In genomic region chrX:25004485-25005032, GRCh38 we compare ENCODE assay signal across 16 cellular contexts. TPM values are rescaled to one million over a fixed set of nuclear protein-coding genes. Genes with fewer than 3 reads are reported as not detected.
DNase-seq lines count a peak whose midpoint lies in the region; ATAC-seq and TF ChIP-seq lines count a peak whose summit lies in the region.
"Had no signal": no experiment of that assay in that cellular context is flagged by ENCODE, and none has a peak within 500 bp of the region (broad histone marks: within the 10 kb centered on the region; RNA-seq: fewer than 3 reads in every experiment).

No MANE protein-coding gene starts in this region.

- H3K27ac ChIP-seq in fibroblast of lung (ENCODE audit: insufficient read depth, low read length) = no peak overlapping the region
- H3K27ac ChIP-seq: BLaER1 had no signal

- TF ChIP-seq CTCF in AG04449 (IDR thresholded peaks at IDR 0.05; ENCODE audit: insufficient read depth, low read length, missing control alignments) = no peak
- TF ChIP-seq CTCF in fibroblast of lung (conservative IDR thresholded peaks at IDR 0.05 in 1 of 2, IDR thresholded peaks at IDR 0.05 in 1 of 2; ENCODE audit: low read depth in 1 of 2, low read length in 2 of 2) = no peak
- no peak for TF ChIP-seq CTCF in osteocyte (IDR thresholded peaks at IDR 0.05)

- no peaks in the 10 kb centered on the region for H3K36me3 ChIP-seq in fibroblast of lung (ENCODE audit: control insufficient read depth, insufficient read depth, low read length)
- H3K36me3 ChIP-seq: BLaER1 had no signal

- H3K27me3 Mint-ChIP-seq in IgD-negative memory B cell (peaks cover 37% of the 10 kb centered on the region), osteocyte (ENCODE audit: unreplicated experiment) (peaks cover 65% of the 10 kb centered on the region)

- POLR2A ChIA-PET in AG04449 (lab: Yijun Ruan, JAX) = no interaction called here

- no peaks in the 10 kb centered on the region for H3K79me2 ChIP-seq in fibroblast of lung (ENCODE audit: control insufficient read depth, insufficient read depth, low read length)

- H3K4me3 Mint-ChIP-seq in IgD-negative memory B cell (peak overlapping the region; percentile 32 to 60 (median 40)), osteocyte (ENCODE audit: unreplicated experiment) (peak overlapping the region; percentile 60)

- CTCF ChIA-PET in AG04449 (lab: Yijun Ruan, JAX) = interaction anchor here (1.1 kb wide), 1 partner anchor 139 kb away, joined by 3 read pairs; no protein-coding TSS in a partner anchor

- H3K9me3 Mint-ChIP-seq in IgD-negative memory B cell (peaks cover 0 to 3% (median 0%) of the 10 kb centered on the region in 3 donors), osteocyte (ENCODE audit: unreplicated experiment) (no peaks in the 10 kb centered on the region)
- H3K9me3 Mint-ChIP-seq: effector memory CD8-positive, alpha-beta T cell had no signal

- no peaks in the 10 kb centered on the region for H4K20me1 ChIP-seq in fibroblast of lung (ENCODE audit: control insufficient read depth, extremely low read depth, insufficient read depth, low read length)

- H3K9me3 ChIP-seq in fibroblast of lung (ENCODE audit: control insufficient read depth, insufficient read depth, low read depth, low read length) = no peaks in the 10 kb centered on the region

- H3K27ac Mint-ChIP-seq in IgD-negative memory B cell (peak overlapping the region in 1 of 3 donors; percentile 53), osteocyte (ENCODE audit: unreplicated experiment) (no peak overlapping the region)

- no peak for DNase-seq in AG04449 (ENCODE audit: low read depth, low spot score)
- DNase-seq in fibroblast of lung (ENCODE audit: low read depth in 2 of 2) = no peak
- no peak for DNase-seq in osteocyte (ENCODE audit: extremely low spot score, unreplicated experiment)
- DNase-seq in NCI-H748 treated with DMSO at 0.1 percent for 48 hours (lab: John Stamatoyannopoulos, UW) = no peak
- no peak for DNase-seq in T1000 (lab: John Stamatoyannopoulos, UW)
- no peak for DNase-seq in HuH-7 (ENCODE audit: low spot score)
- DNase-seq: activated CD8-positive, alpha-beta memory T cell treated with anti-CD3 and anti-CD28 coated beads for 24 hours; effector memory CD8-positive, alpha-beta T cell; hippocampal formation; midbrain; NCI-H187 treated with DMSO at 0.1 percent for 48 hours; right cardiac atrium; T-helper 2 cell had no signal

- H3K4me1 Mint-ChIP-seq in IgD-negative memory B cell (peaks cover 0 to 8% (median 8%) of the 10 kb centered on the region in 3 donors), osteocyte (ENCODE audit: unreplicated experiment) (peaks cover 28% of the 10 kb centered on the region)

- H3K4me3 ChIP-seq in AG04449 (ENCODE audit: low read depth, low read length) = peak overlapping the region; percentile 1; the same call in 1 of the 2 replicates
- peak overlapping the region in 1 of 4 experiments; percentile 1 for H3K4me3 ChIP-seq in fibroblast of lung (replicated peaks in 1 of 4; ENCODE audit: control extremely low read depth in 1 of 4, insufficient read depth in 1 of 4, low read depth in 3 of 4, low read length in 4 of 4)
- H3K4me3 ChIP-seq: BLaER1 had no signal

- H3K4me2 ChIP-seq in fibroblast of lung (ENCODE audit: extremely low read depth, insufficient read depth, low read length) = peak overlapping the region; percentile 44
- H3K4me2 ChIP-seq: BLaER1 had no signal

- H3K9ac ChIP-seq in fibroblast of lung (ENCODE audit: insufficient read depth, low read length) = no peak overlapping the region
- H3K9ac ChIP-seq: BLaER1 had no signal

- H3K4me1 ChIP-seq in fibroblast of lung (ENCODE audit: control insufficient read depth, extremely low read depth, insufficient read depth, low read length) = no peaks in the 10 kb centered on the region
- H3K4me1 ChIP-seq: BLaER1 had no signal

- no peak for ATAC-seq in GM21528 (IDR thresholded peaks at IDR 0.05; ENCODE audit: low FRiP score, unreplicated experiment)
- ATAC-seq: effector memory CD8-positive, alpha-beta T cell had no signal

- H3K36me3 Mint-ChIP-seq in IgD-negative memory B cell = peaks cover 2% of the 10 kb centered on the region
- peaks cover 2% of the 10 kb centered on the region for H3K36me3 Mint-ChIP-seq in osteocyte (ENCODE audit: unreplicated experiment)

- H3K27me3 ChIP-seq in fibroblast of lung (ENCODE audit: control insufficient read depth, insufficient read depth, low read length) = peaks cover 41% of the 10 kb centered on the region

- no peak overlapping the region for H2AFZ ChIP-seq in fibroblast of lung (ENCODE audit: low read length)

RNA-seq across cellular contexts. Expression of gene ARX, which starts 11.2 kb away (rescaled TPM):
- polyA plus RNA-seq in IgD-negative memory B cell = not detected
- total RNA-seq in fibroblast of lung = not detected in 2 replicates
- not detected in 2 replicates for polyA plus RNA-seq in fibroblast of lung
- polyA plus RNA-seq in fibroblast of lung (2012) = not detected in 2 replicates
- not detected in 2 replicates for polyA minus RNA-seq in fibroblast of lung (ENCODE audit: low replicate concordance)
- not detected in 2 replicates for total RNA-seq in osteocyte
- total RNA-seq: right cardiac atrium had no signal
- polyA plus RNA-seq: right cardiac atrium had no signal
